ENCODE assay signal across 1 cellular context in genomic region chr3:62659660-62660059, GRCh38.
TF ChIP-seq lines count a peak whose summit lies in the region.

No MANE protein-coding gene starts in this region.

TF ChIP-seq in GM12878, 131 proteins besides CTCF, POLR2A, EP300 and RAD21 (continued from another document):
- TF ChIP-seq ATF3 (IDR thresholded peaks at IDR 0.05; ENCODE audit: borderline replicate concordance, extremely low read depth, low read depth, low read length) (no peak), ZBTB40 (IDR thresholded peaks at IDR 0.05; ENCODE audit: borderline replicate concordance) (no peak)
